ENCODE assay signal across 8 cellular contexts in genomic region chr11:66070604-66071325, GRCh38. TPM values are rescaled to one million over a fixed set of nuclear protein-coding genes. Genes with fewer than 3 reads are reported as not detected.
DNase-seq lines count a peak whose midpoint lies in the region; ATAC-seq lines count a peak whose summit lies in the region.

No MANE protein-coding gene starts in this region.

- POLR2A ChIA-PET in activated CD4-positive, alpha-beta T cell treated with anti-CD3 and anti-CD28 coated beads, Interleukin-2, amount 10 ng/mL, durations not matched to agents 7 days and 5 days (lab: Charles Lee): interaction anchor here (0.5 to 1.2 kb wide), 3 partner anchors 9 to 567 kb away, joined by 3 to 8 read pairs (median 3); no protein-coding TSS in a partner anchor
- POLR2A ChIA-PET in naive thymus-derived CD8-positive, alpha-beta T cell (lab: Charles Lee): interaction anchor here (0.6 to 7.4 kb wide), 15 partner anchors 11 to 229 kb away, joined by 3 to 146 read pairs (median 5); partner anchors contain the start of genes CCDC85B and SF3B2

- DNase-seq in activated effector memory CD4-positive, alpha-beta T cell treated with anti-CD3 and anti-CD28 coated beads, Interleukin-2, amount 50 U/mL, for 16 hours: peak; percentile 77
- DNase-seq in activated effector memory CD4-positive, alpha-beta T cell treated with Interleukin-2 at 50 U/mL for 16 hours: no peak
- no peak for DNase-seq in activated CD4-positive, alpha-beta T cell treated with anti-CD3 and anti-CD28 coated beads, Interleukin-2, amount 10 ng/mL, durations not matched to agents 7 days and 5 days
- DNase-seq in fibroblast of gingiva (ENCODE audit: low read depth) (peak; percentile 34), NOMO-1 (lab: John Stamatoyannopoulos, UW; ENCODE audit: unreplicated experiment in 2 of 2) (no peak)
- DNase-seq in naive thymus-derived CD8-positive, alpha-beta T cell: peak in 1 of 10 donors; percentile 30

- peaks cover 68% of the 10 kb centered on the region for H3K4me1 Mint-ChIP-seq in activated CD4-positive, alpha-beta T cell treated with anti-CD3 and anti-CD28 coated beads, Interleukin-2, amount 10 ng/mL, durations not matched to agents 7 days and 5 days
- H3K4me1 Mint-ChIP-seq in naive thymus-derived CD8-positive, alpha-beta T cell: peaks cover 35 to 73% (median 67%) of the 10 kb centered on the region in 4 donors

- peaks cover 71% of the 10 kb centered on the region for H3K36me3 Mint-ChIP-seq in activated CD4-positive, alpha-beta T cell treated with anti-CD3 and anti-CD28 coated beads, Interleukin-2, amount 10 ng/mL, durations not matched to agents 7 days and 5 days (ENCODE audit: low read depth)
- H3K36me3 Mint-ChIP-seq in naive thymus-derived CD8-positive, alpha-beta T cell: peaks cover 8 to 59% (median 12%) of the 10 kb centered on the region in 3 donors

- no peaks in the 10 kb centered on the region for H3K27me3 Mint-ChIP-seq in activated CD4-positive, alpha-beta T cell treated with anti-CD3 and anti-CD28 coated beads, Interleukin-2, amount 10 ng/mL, durations not matched to agents 7 days and 5 days
- H3K27me3 Mint-ChIP-seq in naive thymus-derived CD8-positive, alpha-beta T cell: no peaks in the 10 kb centered on the region

- H3K9me3 Mint-ChIP-seq in activated CD4-positive, alpha-beta T cell treated with anti-CD3 and anti-CD28 coated beads, Interleukin-2, amount 10 ng/mL, durations not matched to agents 7 days and 5 days: no peaks in the 10 kb centered on the region
- H3K9me3 Mint-ChIP-seq in naive thymus-derived CD8-positive, alpha-beta T cell: no peaks in the 10 kb centered on the region

- CTCF ChIA-PET in activated CD4-positive, alpha-beta T cell treated with anti-CD3 and anti-CD28 coated beads, Interleukin-2, amount 10 ng/mL, durations not matched to agents 7 days and 5 days (lab: Charles Lee): interaction anchor here (0.5 to 6.6 kb wide), 5 partner anchors 9 to 97 kb away, joined by 3 to 66 read pairs (median 22); partner anchors contain the start of gene SF3B2

- ATAC-seq in HG03196 (IDR thresholded peaks at IDR 0.05; ENCODE audit: unreplicated experiment): peak; percentile 8
- ATAC-seq in naive thymus-derived CD8-positive, alpha-beta T cell: peak; percentile 11 to 12
- ATAC-seq in GM18861 (IDR thresholded peaks at IDR 0.05; ENCODE audit: unreplicated experiment): no peak

- peak overlapping the region; percentile 92 for H3K27ac Mint-ChIP-seq in activated CD4-positive, alpha-beta T cell treated with anti-CD3 and anti-CD28 coated beads, Interleukin-2, amount 10 ng/mL, durations not matched to agents 7 days and 5 days
- peak overlapping the region; percentile 91 to 98 (median 94) for H3K27ac Mint-ChIP-seq in naive thymus-derived CD8-positive, alpha-beta T cell

- peak overlapping the region; percentile 89 for H3K4me3 Mint-ChIP-seq in activated CD4-positive, alpha-beta T cell treated with anti-CD3 and anti-CD28 coated beads, Interleukin-2, amount 10 ng/mL, durations not matched to agents 7 days and 5 days
- H3K4me3 Mint-ChIP-seq in naive thymus-derived CD8-positive, alpha-beta T cell: peak overlapping the region; percentile 92 to 99 (median 97)

RNA-seq across cellular contexts. Expression of gene PACS1, which starts 0.7 kb away (rescaled TPM):
- total RNA-seq in activated CD4-positive, alpha-beta T cell treated with anti-CD3 and anti-CD28 coated beads, Interleukin-2, amount 10 ng/mL, durations not matched to agents 7 days and 5 days: 100 to 1,000 TPM; 109 TPM
- total RNA-seq in naive thymus-derived CD8-positive, alpha-beta T cell: 100 to 1,000 TPM; 312 to 317 TPM
- 10 to 100 TPM; 35.9 to 98.8 (median 49.9) TPM for polyA plus RNA-seq in naive thymus-derived CD8-positive, alpha-beta T cell

RNA-seq across cellular contexts. Expression of gene SF3B2, which starts 18.6 kb away (rescaled TPM):
- total RNA-seq in activated CD4-positive, alpha-beta T cell treated with anti-CD3 and anti-CD28 coated beads, Interleukin-2, amount 10 ng/mL, durations not matched to agents 7 days and 5 days: 100 to 1,000 TPM; 217 to 223 TPM
- 100 to 1,000 TPM; 184 to 197 TPM for total RNA-seq in naive thymus-derived CD8-positive, alpha-beta T cell
- polyA plus RNA-seq in naive thymus-derived CD8-positive, alpha-beta T cell: 100 to 1,000 TPM in 1 of 3 donors, 10 to 100 TPM in 2; 70.3 to 115 (median 91.6) TPM

RNA-seq across cellular contexts. Expression of gene GAL3ST3, which starts 21.8 kb away (rescaled TPM):
- total RNA-seq in activated CD4-positive, alpha-beta T cell treated with anti-CD3 and anti-CD28 coated beads, Interleukin-2, amount 10 ng/mL, durations not matched to agents 7 days and 5 days: not detected
- not detected for total RNA-seq in naive thymus-derived CD8-positive, alpha-beta T cell
- under 1 TPM in 1 of 3 donors, not detected in 2; 0.27 TPM for polyA plus RNA-seq in naive thymus-derived CD8-positive, alpha-beta T cell

RNA-seq across cellular contexts. Expression of gene CATSPER1, which starts 44.5 kb away (rescaled TPM):
- not detected for total RNA-seq in activated CD4-positive, alpha-beta T cell treated with anti-CD3 and anti-CD28 coated beads, Interleukin-2, amount 10 ng/mL, durations not matched to agents 7 days and 5 days
- total RNA-seq in naive thymus-derived CD8-positive, alpha-beta T cell: not detected
- under 1 TPM in 1 of 3 donors, not detected in 2; 0.11 TPM for polyA plus RNA-seq in naive thymus-derived CD8-positive, alpha-beta T cell

RNA-seq across cellular contexts. Expression of gene CST6, which starts 59.0 kb away (rescaled TPM):
- total RNA-seq in activated CD4-positive, alpha-beta T cell treated with anti-CD3 and anti-CD28 coated beads, Interleukin-2, amount 10 ng/mL, durations not matched to agents 7 days and 5 days: not detected
- total RNA-seq in naive thymus-derived CD8-positive, alpha-beta T cell: not detected
- polyA plus RNA-seq in naive thymus-derived CD8-positive, alpha-beta T cell: not detected

Comparison
In these comparisons a context has a peak if more than half of its experiments do, and no peak if none do; other contexts are left out.
1. DNase-seq: peak in activated effector memory CD4-positive, alpha-beta T cell treated with anti-CD3 and anti-CD28 coated beads, Interleukin-2, amount 50 U/mL, for 16 hours (single experiment) and fibroblast of gingiva (single experiment); none in activated effector memory CD4-positive, alpha-beta T cell treated with Interleukin-2 at 50 U/mL for 16 hours (single experiment), activated CD4-positive, alpha-beta T cell treated with anti-CD3 and anti-CD28 coated beads, Interleukin-2, amount 10 ng/mL, durations not matched to agents 7 days and 5 days (single experiment) and NOMO-1 (0 of 2).